In genomic region chr4:147570616-147571015, GRCh38 we compare ENCODE assay signal across 26 cellular contexts. TPM values are rescaled to one million over a fixed set of nuclear protein-coding genes. Genes with fewer than 3 reads are reported as not detected.
DNase-seq lines count a peak whose midpoint lies in the region; ATAC-seq, FAIRE-seq and TF ChIP-seq lines count a peak whose summit lies in the region.
"Had no signal": no experiment of that assay in that cellular context is flagged by ENCODE, and none has a peak within 500 bp of the region (broad histone marks: within the 10 kb centered on the region; RNA-seq: fewer than 3 reads in every experiment).

No MANE protein-coding gene starts in this region.

- peak in 1 of 2 donors; percentile 46 for DNase-seq in cardiac muscle cell (ENCODE audit: low read depth in 1 of 2, low spot score in 1 of 2)
- DNase-seq in right atrium auricular region (ENCODE audit: low spot score) = no peak
- DNase-seq in chondrocyte (ENCODE audit: low spot score) = no peak
- no peak for DNase-seq in fibroblast of villous mesenchyme (ENCODE audit: low read depth)
- DNase-seq in NCI-H774 (lab: John Stamatoyannopoulos, UW) = no peak
- no peak for DNase-seq in D721Med (ENCODE audit: insufficient read length, low spot score)
- DNase-seq: activated CD4-positive, alpha-beta T cell treated with anti-CD3 and anti-CD28 coated beads for 48 hours; body of pancreas; Calu3; EL; H9; immature natural killer cell; left lung; natural killer cell; NCI-H524 treated with DMSO at 0.1 percent for 48 hours; posterior cingulate gyrus; T-helper 2 cell had no signal

- TF ChIP-seq CTCF in cardiac muscle cell (IDR thresholded peaks at IDR 0.05; ENCODE audit: low read depth, low read length) (peak; percentile 12), right atrium auricular region (IDR thresholded peaks at IDR 0.05) (peak in 1 of 2 donors; percentile 37), chondrocyte (IDR thresholded peaks at IDR 0.05) (peak; percentile 49), fibroblast of villous mesenchyme (IDR thresholded peaks at IDR 0.05; ENCODE audit: insufficient read depth, low read depth, low read length) (peak; percentile 23), D721Med (IDR thresholded peaks at IDR 0.05; ENCODE audit: insufficient read depth, missing control alignments) (no peak)

- no peaks in the 10 kb centered on the region for H3K9me3 ChIP-seq in cardiac muscle cell (ENCODE audit: low read depth)
- no peaks in the 10 kb centered on the region for H3K9me3 ChIP-seq in right atrium auricular region
- H3K9me3 ChIP-seq: body of pancreas, left lung, suprapubic skin had no signal

- H3K27ac ChIP-seq in cardiac muscle cell (no peak overlapping the region), right atrium auricular region (no peak overlapping the region)
- H3K27ac ChIP-seq: BLaER1 treated with 17β-estradiol and CSF1 and Interleukin-3, amounts not matched to agents 10 nM and 100 nM; body of pancreas; left lung; suprapubic skin had no signal

- H3K9me3 Mint-ChIP-seq in chondrocyte (ENCODE audit: low read depth) = peaks cover 8% of the 10 kb centered on the region
- H3K9me3 Mint-ChIP-seq: immature natural killer cell, natural killer cell had no signal

- ATAC-seq in GM21528 (IDR thresholded peaks at IDR 0.05; ENCODE audit: low FRiP score, unreplicated experiment) (no peak), GM21529 (IDR thresholded peaks at IDR 0.05; ENCODE audit: unreplicated experiment) (no peak)
- ATAC-seq: body of pancreas, left lung, natural killer cell had no signal

- FAIRE-seq in D721Med (lab: Jason Lieb, UNC) = no peak
- FAIRE-seq: colon had no signal

- no peak overlapping the region for H3K4me3 ChIP-seq in cardiac muscle cell
- H3K4me3 ChIP-seq in right atrium auricular region = no peak overlapping the region
- no peak overlapping the region for H3K4me3 ChIP-seq in fibroblast of villous mesenchyme (ENCODE audit: low read depth, low read length)
- H3K4me3 ChIP-seq: BLaER1 treated with 17β-estradiol and CSF1 and Interleukin-3, amounts not matched to agents 10 nM and 100 nM; body of pancreas; left lung; suprapubic skin had no signal

- H3K27me3 Mint-ChIP-seq in chondrocyte (ENCODE audit: low read depth) = no peaks in the 10 kb centered on the region
- H3K27me3 Mint-ChIP-seq: IgD-negative memory B cell had no signal

- no peak overlapping the region for H3K27ac Mint-ChIP-seq in chondrocyte (ENCODE audit: unreplicated experiment)
- H3K27ac Mint-ChIP-seq: activated naive CD8-positive, alpha-beta T cell; activated T-helper 1 cell treated with anti-CD3 and anti-CD28 coated beads, Interleukin-12 subunit alpha, Interleukin-12 subunit beta, Interleukin-2, Interleukin-4 antibody, amounts not matched to agents 30 ng/mL and 10 ng/mL and 1 ng/mL, durations not matched to agents 14 hours and 24 hours and 36 hours; H9; IgD-negative memory B cell; immature natural killer cell; mesothelial cell of epicardium; natural killer cell had no signal

- no peaks in the 10 kb centered on the region for H3K27me3 ChIP-seq in cardiac muscle cell
- no peaks in the 10 kb centered on the region for H3K27me3 ChIP-seq in right atrium auricular region
- H3K27me3 ChIP-seq: BLaER1 treated with 17β-estradiol and CSF1 and Interleukin-3, amounts not matched to agents 10 nM and 100 nM; body of pancreas; left lung; suprapubic skin had no signal

- H3K36me3 ChIP-seq in cardiac muscle cell (no peaks in the 10 kb centered on the region), right atrium auricular region (no peaks in the 10 kb centered on the region)
- H3K36me3 ChIP-seq: BLaER1 treated with 17β-estradiol and CSF1 and Interleukin-3, amounts not matched to agents 10 nM and 100 nM; left lung; suprapubic skin had no signal

- H3K4me1 ChIP-seq in cardiac muscle cell (ENCODE audit: low read depth) = no peaks in the 10 kb centered on the region
- peaks cover 0 to 6% of the 10 kb centered on the region in 2 donors for H3K4me1 ChIP-seq in right atrium auricular region
- H3K4me1 ChIP-seq: BLaER1 treated with 17β-estradiol and CSF1 and Interleukin-3, amounts not matched to agents 10 nM and 100 nM; body of pancreas; left lung; suprapubic skin had no signal

- H3K4me3 Mint-ChIP-seq in chondrocyte (ENCODE audit: unreplicated experiment) = no peak overlapping the region
- H3K4me3 Mint-ChIP-seq: activated naive CD8-positive, alpha-beta T cell; activated T-helper 1 cell treated with anti-CD3 and anti-CD28 coated beads, Interleukin-12 subunit alpha, Interleukin-12 subunit beta, Interleukin-2, Interleukin-4 antibody, amounts not matched to agents 30 ng/mL and 10 ng/mL and 1 ng/mL, durations not matched to agents 14 hours and 24 hours and 36 hours; H9; IgD-negative memory B cell; immature natural killer cell; mesothelial cell of epicardium; natural killer cell had no signal

- H3K36me3 Mint-ChIP-seq in chondrocyte (ENCODE audit: low read depth) = peaks cover 2% of the 10 kb centered on the region
- H3K36me3 Mint-ChIP-seq: activated naive CD8-positive, alpha-beta T cell; IgD-negative memory B cell; immature natural killer cell; natural killer cell had no signal

- H3K4me1 Mint-ChIP-seq in chondrocyte (ENCODE audit: low read depth) = peaks cover under 1% of the 10 kb centered on the region
- H3K4me1 Mint-ChIP-seq: IgD-negative memory B cell had no signal

RNA-seq across cellular contexts. Expression of gene TMEM184C, which starts 46.6 kb away (rescaled TPM):
- 27.3 and 32.3 TPM in 2 replicates for total RNA-seq in cardiac muscle cell
- polyA plus RNA-seq in cardiac muscle cell = 30.7 and 37.8 TPM in 2 replicates
- 10 to 100 TPM; 20.9 to 27.5 TPM for total RNA-seq in right atrium auricular region
- total RNA-seq in chondrocyte = 35.3 to 40.8 TPM (median 39.3 TPM) in 3 replicates
- 27.7 and 44.9 TPM in 2 replicates for total RNA-seq in fibroblast of villous mesenchyme
